In the genomic region with DNA sequence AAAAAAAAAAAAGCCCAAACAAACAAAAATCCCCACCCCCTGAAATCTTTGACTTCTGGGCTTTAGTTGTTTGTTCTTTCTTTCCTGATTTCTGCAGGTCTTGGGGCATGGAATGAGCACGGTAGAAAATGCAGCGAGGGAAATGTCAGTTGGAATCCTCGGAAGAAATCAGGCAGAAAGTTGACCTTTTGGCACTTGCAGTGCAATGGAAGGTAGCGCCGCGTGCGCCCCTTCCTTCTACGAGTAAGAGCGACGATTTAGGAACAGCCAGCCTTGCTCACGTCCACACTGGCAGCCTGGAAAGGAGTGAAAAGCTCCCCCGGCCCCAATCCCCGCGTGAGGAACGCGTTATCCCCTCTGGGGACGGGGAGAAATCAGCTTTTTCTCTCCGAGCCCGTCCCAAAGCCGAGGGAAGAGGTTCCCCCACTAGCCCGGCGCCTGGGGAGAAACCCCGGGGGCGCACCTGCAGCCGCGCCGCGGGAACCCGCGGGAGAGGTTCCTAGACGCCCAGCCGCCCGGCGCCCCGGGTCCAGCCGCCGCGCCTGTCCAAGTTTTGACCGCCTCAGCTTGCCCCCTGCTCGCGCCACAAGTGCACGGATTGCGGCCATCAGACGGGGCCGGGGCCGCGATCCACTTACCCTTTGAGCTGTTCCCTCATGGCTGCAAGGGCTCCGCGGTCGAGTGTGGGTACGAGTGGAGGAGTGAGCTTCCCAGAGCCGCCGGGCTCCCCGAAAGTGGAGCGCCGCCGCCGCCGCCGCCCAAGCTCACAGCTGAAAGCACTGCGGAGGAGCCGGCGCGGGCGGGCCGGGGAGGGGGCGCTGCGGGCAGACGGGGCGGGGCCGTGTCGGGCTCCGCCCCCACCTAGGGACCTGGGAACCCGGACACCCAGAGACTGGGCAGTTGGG, we compare ENCODE assay signal across 8 cellular contexts.
DNase-seq lines count a peak whose midpoint lies in the region; ATAC-seq and TF ChIP-seq lines count a peak whose summit lies in the region.

No MANE protein-coding gene starts in this region.

- H3K27ac ChIP-seq in esophagus (ENCODE audit: low read depth in 2 of 2, low read length in 1 of 2) (peak overlapping the region in 1 of 2 donors; percentile 59), muscle layer of duodenum (ENCODE audit: low read length) (no peak overlapping the region)

- H3K27me3 ChIP-seq in esophagus (ENCODE audit: control insufficient read depth in 1 of 2, insufficient read depth in 2 of 2, low read length in 2 of 2) (no peaks in the 10 kb centered on the region), muscle layer of duodenum (ENCODE audit: low read depth, low read length) (no peaks in the 10 kb centered on the region)

- 1 to 20% methylated on average over 72 to 74 of the region's 74 CpGs for WGBS in esophagus, 2 donors

- H3K4me1 ChIP-seq in esophagus (ENCODE audit: control insufficient read depth in 2 of 2, insufficient read depth in 2 of 2, low read length in 1 of 2): no peaks in the 10 kb centered on the region
- no peaks in the 10 kb centered on the region for H3K4me1 ChIP-seq in muscle layer of duodenum (ENCODE audit: control insufficient read depth in 1 of 2, insufficient read depth in 2 of 2, low read length in 2 of 2)

- H3K36me3 ChIP-seq in esophagus (ENCODE audit: control insufficient read depth in 2 of 2, insufficient read depth in 2 of 2, low read length in 1 of 2) (no peaks in the 10 kb centered on the region), muscle layer of duodenum (ENCODE audit: control insufficient read depth in 1 of 2, insufficient read depth in 2 of 2, low read length in 2 of 2) (no peaks in the 10 kb centered on the region)

- H3K9me3 ChIP-seq in esophagus (ENCODE audit: control insufficient read depth in 2 of 2, insufficient read depth in 1 of 2, low read depth in 1 of 2, low read length in 1 of 2) (no peaks in the 10 kb centered on the region), muscle layer of duodenum (ENCODE audit: control insufficient read depth in 1 of 2, low read length in 2 of 2) (no peaks in the 10 kb centered on the region)

- H3K4me3 ChIP-seq in esophagus (ENCODE audit: low read depth in 1 of 2, low read length in 2 of 2) (peak overlapping the region; percentile 61 to 65), muscle layer of duodenum (ENCODE audit: low read depth in 1 of 2, low read length in 2 of 2) (peak overlapping the region; percentile 50 to 70)

- H3K27me3 Mint-ChIP-seq in T-helper 2 cell treated with Interferon-gamma antibody and Interleukin-4, amounts not matched to agents 5 μg/mL and 100 μg/mL, for 36 hours (ENCODE audit: low read depth): peaks cover 22% of the 10 kb centered on the region

- H3K9me3 Mint-ChIP-seq in T-helper 2 cell treated with Interferon-gamma antibody and Interleukin-4, amounts not matched to agents 5 μg/mL and 100 μg/mL, for 36 hours: no peaks in the 10 kb centered on the region

- DNase-seq in COR-L47 (lab: John Stamatoyannopoulos, UW): peak; percentile 32
- no peak for DNase-seq in T-helper 2 cell treated with Interferon-gamma antibody and Interleukin-4, amounts not matched to agents 5 μg/mL and 100 μg/mL, for 36 hours (ENCODE audit: low spot score)
- DNase-seq in amniotic stem cell (lab: John Stamatoyannopoulos, UW): no peak
- no peak for DNase-seq in middle frontal gyrus (ENCODE audit: extremely low spot score, low spot score)

- no peak overlapping the region for H3K27ac Mint-ChIP-seq in T-helper 2 cell treated with Interferon-gamma antibody and Interleukin-4, amounts not matched to agents 5 μg/mL and 100 μg/mL, for 36 hours

- peak; percentile 78 for ATAC-seq in HG03159 (IDR thresholded peaks at IDR 0.05; ENCODE audit: unreplicated experiment)

- no peaks in the 10 kb centered on the region for H3K36me3 Mint-ChIP-seq in T-helper 2 cell treated with Interferon-gamma antibody and Interleukin-4, amounts not matched to agents 5 μg/mL and 100 μg/mL, for 36 hours (ENCODE audit: low read depth)

- TF ChIP-seq POLR2A in GM19099 (IDR thresholded peaks at IDR 0.05; ENCODE audit: extremely low read depth, insufficient read length, low read depth): peak; percentile 50

- peaks cover 2% of the 10 kb centered on the region for H3K4me1 Mint-ChIP-seq in T-helper 2 cell treated with Interferon-gamma antibody and Interleukin-4, amounts not matched to agents 5 μg/mL and 100 μg/mL, for 36 hours (ENCODE audit: low read depth)

- H3K4me3 Mint-ChIP-seq in T-helper 2 cell treated with Interferon-gamma antibody and Interleukin-4, amounts not matched to agents 5 μg/mL and 100 μg/mL, for 36 hours: peak overlapping the region; percentile 45
